ENCODE assay signal across 2 cellular contexts in genomic region chr18:58117685-58118403, GRCh38.
TF ChIP-seq lines count a peak whose summit lies in the region.

No MANE protein-coding gene starts in this region.

TF ChIP-seq in K562, 482 proteins besides CTCF, POLR2A, EP300 and RAD21 (continued from another document and continues in another):
- TF ChIP-seq SMAD4 (CRISPR knock-in tag; conservative IDR thresholded peaks at IDR 0.05) (0 out of 2 replicates have a peak, but pooled peaks have one; percentile 17), CXXC5 (CRISPR knock-in tag; IDR thresholded peaks at IDR 0.05) (peak; percentile 75), ZBTB34 (CRISPR knock-in tag; IDR thresholded peaks at IDR 0.05) (no peak), PKNOX1 (IDR thresholded peaks at IDR 0.05) (peak; percentile 64), FOXK2 (conservative IDR thresholded peaks at IDR 0.05 in 1 of 2, IDR thresholded peaks at IDR 0.05 in 1 of 2; ENCODE audit: low read depth in 2 of 2) (peak; percentile 77 to 80), ATF1 (CRISPR knock-in tag; IDR thresholded peaks at IDR 0.05) (0 out of 2 replicates have a peak, but pooled peaks have one; percentile 16), ATF1 (tag; IDR thresholded peaks at IDR 0.05) (peak; percentile 85), CAMTA2 (CRISPR knock-in tag; conservative IDR thresholded peaks at IDR 0.05) (no peak), CTBP1 (IDR thresholded peaks at IDR 0.05; ENCODE audit: borderline replicate concordance) (peak; percentile 75; the same call in 1 of the 2 replicates), ELF2 (CRISPR knock-in tag; IDR thresholded peaks at IDR 0.05) (no peak), BHLHE40 (IDR thresholded peaks at IDR 0.05; ENCODE audit: low read length) (peak; percentile 88), USF1 (CRISPR knock-in tag; IDR thresholded peaks at IDR 0.05) (peak; percentile 60), CREB1 (IDR thresholded peaks at IDR 0.05) (peak; percentile 88), CREB1 (CRISPR knock-in tag; IDR thresholded peaks at IDR 0.05) (peak; percentile 85), POLR2AphosphoS5 (IDR thresholded peaks at IDR 0.05; ENCODE audit: control insufficient read depth, insufficient read depth, low read depth, low read length) (peak; percentile 55; the same call in 1 of the 2 replicates), SNRNP70 (optimal IDR thresholded peaks at IDR 0.05; ENCODE audit: low read depth, low read length) (no peak), ZNF316 (IDR thresholded peaks at IDR 0.05) (peak; percentile 83), HDAC1 (IDR thresholded peaks at IDR 0.05) (peak in 1 of 2 experiments; percentile 79; a peak in 2 of 4 replicates), EP400 (IDR thresholded peaks at IDR 0.05) (peak; percentile 74), MAZ (CRISPR knock-in tag; conservative IDR thresholded peaks at IDR 0.05 in 1 of 2, IDR thresholded peaks at IDR 0.05 in 1 of 2) (no peak), HMBOX1 (IDR thresholded peaks at IDR 0.05) (peak; percentile 34; the same call in 1 of the 2 replicates), YBX1 (IDR thresholded peaks at IDR 0.05) (no peak), JUND (IDR thresholded peaks at IDR 0.05; ENCODE audit: borderline replicate concordance, low read depth, low read length) (peak; percentile 87), JUND (tag; IDR thresholded peaks at IDR 0.05; ENCODE audit: borderline replicate concordance, low read depth, low read length) (peak; percentile 80; the same call in 2 of the 3 replicates), ZNF311 (CRISPR knock-in tag; IDR thresholded peaks at IDR 0.05) (no peak), KDM1A (IDR thresholded peaks at IDR 0.05) (peak; percentile 59 to 76; a peak in 3 of 4 replicates), ZNF121 (CRISPR knock-in tag; conservative IDR thresholded peaks at IDR 0.05) (no peak), C11orf30 (IDR thresholded peaks at IDR 0.05; ENCODE audit: low read depth) (peak; percentile 77), MAFF (IDR thresholded peaks at IDR 0.05; ENCODE audit: low read length) (peak; percentile 53; the same call in 1 of the 2 replicates), RAD51 (IDR thresholded peaks at IDR 0.05; ENCODE audit: borderline replicate concordance, low read depth) (peak; percentile 51; the same call in 1 of the 2 replicates), NCOA1 (IDR thresholded peaks at IDR 0.05; ENCODE audit: low read depth) (peak; percentile 39; the same call in 1 of the 2 replicates), NR4A1 (CRISPR knock-in tag; IDR thresholded peaks at IDR 0.05) (no peak), NR4A1 (tag; IDR thresholded peaks at IDR 0.05) (no peak), RBM39 (optimal IDR thresholded peaks at IDR 0.05; ENCODE audit: low read depth, low read length) (no peak), GATAD2B (IDR thresholded peaks at IDR 0.05; ENCODE audit: borderline replicate concordance) (no peak), NFATC3 (IDR thresholded peaks at IDR 0.05) (no peak), FOXM1 (IDR thresholded peaks at IDR 0.05; ENCODE audit: low read depth) (peak; percentile 19; the same call in 1 of the 2 replicates), FOXM1 (CRISPR knock-in tag; IDR thresholded peaks at IDR 0.05; ENCODE audit: low read depth) (no peak), RBM15 (IDR thresholded peaks at IDR 0.05; ENCODE audit: insufficient read depth, low read length) (no peak), SMARCA4 (IDR thresholded peaks at IDR 0.05) (peak; percentile 81), SOX6 (IDR thresholded peaks at IDR 0.05) (peak; percentile 52), POLR3A (IDR thresholded peaks at IDR 0.05; ENCODE audit: borderline replicate concordance, extremely low read depth, insufficient read depth, insufficient read length) (no peak), U2AF2 (optimal IDR thresholded peaks at IDR 0.05; ENCODE audit: low read depth, low read length) (no peak), SRF (CRISPR knock-in tag; IDR thresholded peaks at IDR 0.05) (no peak)

TF ChIP-seq in liver, 16 proteins besides CTCF, POLR2A, EP300 and RAD21 (continued from another document):
- TF ChIP-seq, protein P1, sequence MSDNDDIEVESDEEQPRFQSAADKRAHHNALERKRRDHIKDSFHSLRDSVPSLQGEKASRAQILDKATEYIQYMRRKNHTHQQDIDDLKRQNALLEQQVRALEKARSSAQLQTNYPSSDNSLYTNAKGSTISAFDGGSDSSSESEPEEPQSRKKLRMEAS (IDR thresholded peaks at IDR 0.05): peak; percentile 98
- TF ChIP-seq FOXA2 (IDR thresholded peaks at IDR 0.05) (peak; percentile 87), REST (IDR thresholded peaks at IDR 0.05) (peak; percentile 53), YY1 (IDR thresholded peaks at IDR 0.05) (peak; percentile 66)
